1 cellular context compared by ENCODE assay signal in genomic region chr19:17306285-17306714, GRCh38.
TF ChIP-seq lines count a peak whose summit lies in the region.

No MANE protein-coding gene starts in this region.

TF ChIP-seq in SK-N-SH treated with all-trans-retinoic acid at 6 μM for 48 hours, 23 proteins besides CTCF, POLR2A, EP300 and RAD21 (continued from another document):
- TF ChIP-seq ZNF565 (CRISPR knock-in tag; conservative IDR thresholded peaks at IDR 0.05; ENCODE audit: low read depth) (no peak), TCF4 (CRISPR knock-in tag; IDR thresholded peaks at IDR 0.05; ENCODE audit: borderline replicate concordance) (no peak), CSRNP3 (CRISPR knock-in tag; IDR thresholded peaks at IDR 0.05) (no peak), ARNTL (CRISPR knock-in tag; IDR thresholded peaks at IDR 0.05; ENCODE audit: borderline replicate concordance, low read depth) (no peak), OSR1 (CRISPR knock-in tag; IDR thresholded peaks at IDR 0.05) (no peak)
